ENCODE assay signal across 28 cellular contexts in the genomic region with DNA sequence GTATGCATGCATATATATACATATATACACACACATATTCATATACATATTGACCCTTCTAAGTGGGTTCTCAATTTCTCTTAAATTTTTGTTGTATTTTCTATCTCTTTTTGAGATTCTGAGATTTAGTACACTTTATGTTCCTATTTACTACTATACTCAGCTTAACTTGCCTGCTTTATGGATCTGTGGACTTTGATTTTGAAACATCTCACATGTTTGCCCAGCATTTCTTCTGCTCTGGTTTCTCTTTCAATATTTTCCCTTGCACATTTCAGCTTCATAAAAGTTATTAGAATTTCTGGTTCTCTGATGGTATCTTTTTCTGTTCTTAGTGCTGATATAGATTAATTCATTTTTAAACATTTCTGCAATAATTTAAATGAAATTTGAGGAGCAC.
"Had no signal": no experiment of that assay in that cellular context is flagged by ENCODE, and none has a peak within 500 bp of the region (broad histone marks: within the 10 kb centered on the region; RNA-seq: fewer than 3 reads in every experiment).

No MANE protein-coding gene starts in this region.

- DNase-seq: activated CD4-positive, alpha-beta memory T cell treated with anti-CD3 and anti-CD28 coated beads for 36 hours; activated CD4-positive, alpha-beta T cell treated with anti-CD3 and anti-CD28 coated beads for 36 hours; activated CD4-positive, alpha-beta T cell treated with anti-CD3 and anti-CD28 coated beads, Interleukin-2, amount 10 ng/mL, durations not matched to agents 24 days and 14 days; activated CD4-positive, CD25-positive, alpha-beta regulatory T cell; activated CD4-positive, CD25-positive, alpha-beta regulatory T cell treated with anti-CD3 and anti-CD28 coated beads, Interleukin-2, amount 50 U/mL, for 72 hours; activated CD8-positive, alpha-beta memory T cell treated with anti-CD3 and anti-CD28 coated beads, Interleukin-2, amount 10 ng/mL, durations not matched to agents 7 days and 5 days; activated CD8-positive, alpha-beta memory T cell treated with anti-CD3 and anti-CD28 coated beads, Interleukin-2, amount 50 U/mL, for 4 hours; activated CD8-positive, alpha-beta T cell treated with anti-CD3 and anti-CD28 coated beads, Interleukin-2, amount 10 ng/mL, durations not matched to agents 7 days and 5 days; activated effector memory CD4-positive, alpha-beta T cell treated with anti-CD3 and anti-CD28 coated beads, Interleukin-2, amount 50 U/mL, for 16 hours; activated naive CD4-positive, alpha-beta T cell treated with anti-CD3 and anti-CD28 coated beads, Interleukin-2, amount 10 ng/mL, durations not matched to agents 7 days and 5 days; activated naive CD8-positive, alpha-beta T cell treated with anti-CD3 and anti-CD28 coated beads, Interleukin-2, amount 10 ng/mL, durations not matched to agents 7 days and 5 days; activated T-cell treated with anti-CD3 and anti-CD28 coated beads, Interleukin-2, amount 50 U/mL, for 1 hour; activated T-cell treated with anti-CD3 and anti-CD28 coated beads, Interleukin-2, amount 50 U/mL, for 48 hours; central memory CD4-positive, alpha-beta T cell; dorsolateral prefrontal cortex; effector memory CD4-positive, alpha-beta T cell; endodermal cell; foreskin fibroblast; T-helper 1 cell; T-helper 17 cell; T1000 had no signal

- H3K36me3 ChIP-seq: ascending aorta, breast epithelium, cardiac muscle cell had no signal

- H3K27me3 ChIP-seq: ascending aorta, breast epithelium, cardiac muscle cell, dorsolateral prefrontal cortex had no signal

- H3K4me1 ChIP-seq: ascending aorta, breast epithelium had no signal

- FAIRE-seq: frontal cortex had no signal

- H3K4me3 ChIP-seq: ascending aorta, breast epithelium, cardiac muscle cell, coronary artery, dorsolateral prefrontal cortex had no signal

- H3K27ac ChIP-seq: ascending aorta, breast epithelium, cardiac muscle cell, coronary artery, dorsolateral prefrontal cortex had no signal

- ATAC-seq: activated CD4-positive, alpha-beta T cell treated with anti-CD3 and anti-CD28 coated beads for 36 hours; activated CD8-positive, alpha-beta memory T cell treated with anti-CD3 and anti-CD28 coated beads, Interleukin-2, amount 10 ng/mL, durations not matched to agents 7 days and 5 days; activated CD8-positive, alpha-beta T cell treated with anti-CD3 and anti-CD28 coated beads, Interleukin-2, amount 10 ng/mL, durations not matched to agents 7 days and 5 days; activated naive CD4-positive, alpha-beta T cell treated with anti-CD3 and anti-CD28 coated beads, Interleukin-2, amount 50 U/mL, for 72 hours; esophagus mucosa; T-helper 17 cell had no signal
